10 cellular contexts compared by ENCODE assay signal in the genomic region with DNA sequence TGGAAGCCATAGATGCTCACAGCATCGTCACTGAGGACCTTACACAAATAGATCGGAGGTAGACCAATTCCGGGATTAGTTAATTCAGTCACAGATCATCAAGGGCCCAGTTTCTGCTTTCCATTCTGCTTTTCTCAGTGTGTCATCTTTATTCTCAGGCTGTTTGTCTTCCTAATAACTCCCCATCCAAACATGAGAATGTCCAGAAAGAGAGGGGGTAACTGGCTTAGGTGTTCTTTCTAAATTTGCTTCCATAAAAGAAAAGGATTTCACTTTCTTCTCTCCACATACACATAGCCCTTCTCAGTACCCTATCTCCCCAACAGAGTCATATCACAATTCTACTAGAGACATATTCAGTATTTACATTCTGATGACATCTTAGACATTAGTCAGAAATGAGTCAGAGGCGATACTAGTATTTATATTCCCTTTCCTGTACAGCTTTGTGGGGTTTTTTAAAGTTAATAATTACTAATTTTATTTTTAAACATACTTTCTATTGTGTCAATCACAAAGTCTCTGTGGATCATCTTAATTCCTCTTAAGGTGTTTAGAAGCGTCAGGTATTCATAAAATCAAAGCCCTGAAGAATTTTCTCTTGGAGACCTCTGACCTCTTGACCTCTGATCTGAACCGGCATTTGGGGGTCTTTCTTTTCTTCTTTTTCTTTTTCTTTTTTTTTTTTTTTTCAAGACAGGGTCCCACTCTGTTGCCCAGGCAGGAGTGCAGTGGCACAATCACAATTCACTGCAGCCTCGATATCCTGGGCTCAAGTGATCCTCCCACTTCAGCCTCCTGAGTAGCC. TPM values are rescaled to one million over a fixed set of nuclear protein-coding genes. Genes with fewer than 3 reads are reported as not detected.
DNase-seq lines count a peak whose midpoint lies in the region; ATAC-seq and TF ChIP-seq lines count a peak whose summit lies in the region.
"Had no signal": no experiment of that assay in that cellular context is flagged by ENCODE, and none has a peak within 500 bp of the region (broad histone marks: within the 10 kb centered on the region; RNA-seq: fewer than 3 reads in every experiment).

No MANE protein-coding gene starts in this region.

- intact Hi-C loops in left ventricle myocardium inferior (cut with micrococcal nuclease): no loop called here

- DNase-seq in GM12864 (ENCODE audit: low read depth) (peak; percentile 47), fibroblast of the aortic adventitia (ENCODE audit: low read depth) (peak; percentile 78), NCI-H345 treated with DMSO at 0.1 percent for 48 hours (lab: John Stamatoyannopoulos, UW; ENCODE audit: unreplicated experiment) (no peak), left ventricle myocardium inferior (no peak), SIG-M5 (lab: John Stamatoyannopoulos, UW) (no peak)
- no peak for DNase-seq in activated CD4-positive, alpha-beta T cell treated with anti-CD3 and anti-CD28 coated beads, Interleukin-2, amount 50 U/mL, for 1 hour
- DNase-seq: activated naive CD8-positive, alpha-beta T cell treated with anti-CD3 and anti-CD28 coated beads, Interleukin-2, amount 10 ng/mL, durations not matched to agents 7 days and 5 days; right lobe of liver had no signal

- H3K36me3 ChIP-seq in left ventricle myocardium inferior: no peaks in the 10 kb centered on the region
- H3K36me3 ChIP-seq: right lobe of liver had no signal

- no peaks in the 10 kb centered on the region for H3K9me3 ChIP-seq in left ventricle myocardium inferior (replicated peaks)
- H3K9me3 ChIP-seq: right lobe of liver had no signal

- H3K4me1 ChIP-seq in left ventricle myocardium inferior: no peaks in the 10 kb centered on the region
- H3K4me1 ChIP-seq: right lobe of liver had no signal

- no peaks in the 10 kb centered on the region for H3K27me3 ChIP-seq in left ventricle myocardium inferior (ENCODE audit: low read depth)
- H3K27me3 ChIP-seq: right lobe of liver had no signal

- ATAC-seq in GM21515 (IDR thresholded peaks at IDR 0.05; ENCODE audit: unreplicated experiment) (peak; percentile 99), HG03565 (IDR thresholded peaks at IDR 0.05; ENCODE audit: unreplicated experiment) (peak; percentile 100)

- TF ChIP-seq CTCF in GM12864 (IDR thresholded peaks at IDR 0.05; ENCODE audit: low read depth, low read length, missing control alignments) (no peak), fibroblast of the aortic adventitia (IDR thresholded peaks at IDR 0.05; ENCODE audit: insufficient read depth, low read length) (no peak), left ventricle myocardium inferior (IDR thresholded peaks at IDR 0.05; ENCODE audit: borderline replicate concordance) (no peak)

- no peak overlapping the region for H3K27ac ChIP-seq in left ventricle myocardium inferior (replicated peaks)
- H3K27ac ChIP-seq: right lobe of liver had no signal

- H3K4me3 ChIP-seq in GM12864 (ENCODE audit: low read depth, low read length) (no peak overlapping the region; the same call in 1 of the 2 replicates), fibroblast of the aortic adventitia (ENCODE audit: low read depth, low read length) (no peak overlapping the region), left ventricle myocardium inferior (no peak overlapping the region)
- H3K4me3 ChIP-seq: right lobe of liver had no signal

RNA-seq across cellular contexts. Expression of a gene that starts 24.3 kb away (rescaled TPM):
- total RNA-seq in fibroblast of the aortic adventitia (ENCODE audit: low replicate concordance): 1.1 and 1.2 TPM in 2 replicates
- 0.60 TPM for total RNA-seq in left ventricle myocardium inferior

Comparison
In these comparisons a context has a peak if more than half of its experiments do, and no peak if none do; other contexts are left out.
1. DNase-seq: peak in GM12864 (single experiment) and fibroblast of the aortic adventitia (single experiment); none in NCI-H345 treated with DMSO at 0.1 percent for 48 hours (single experiment), left ventricle myocardium inferior (single experiment), activated CD4-positive, alpha-beta T cell treated with anti-CD3 and anti-CD28 coated beads, Interleukin-2, amount 50 U/mL, for 1 hour (single experiment) and SIG-M5 (single experiment).